Comparison of ENCODE assay signal across 29 cellular contexts in the genomic region with DNA sequence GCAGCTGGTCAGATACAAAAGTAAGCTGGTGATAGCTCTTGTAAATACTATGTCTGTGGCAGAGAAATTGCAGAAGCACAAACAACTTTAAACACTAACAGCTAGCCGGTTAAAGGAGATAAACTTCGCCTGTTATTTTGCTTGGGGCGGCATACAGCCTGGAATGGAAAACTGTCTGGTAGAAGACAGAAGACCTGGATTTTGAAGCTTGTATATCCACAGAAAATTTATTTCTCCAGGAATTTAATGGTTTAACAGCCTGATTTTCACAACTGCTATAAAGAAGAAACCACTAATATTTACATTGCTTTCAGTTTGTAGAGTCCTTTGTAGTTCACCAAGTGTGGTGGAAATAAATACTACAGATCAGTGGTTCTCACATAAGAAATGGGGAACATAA.
"Had no signal": no experiment of that assay in that cellular context is flagged by ENCODE, and none has a peak within 500 bp of the region (broad histone marks: within the 10 kb centered on the region; RNA-seq: fewer than 3 reads in every experiment).

No MANE protein-coding gene starts in this region.

- H3K4me1 ChIP-seq: adrenal gland had no signal

- H3K4me3 ChIP-seq: adrenal gland had no signal

- DNase-seq: activated B cell treated with CpG ODN at 0.5 μM for 24 hours; activated CD4-positive, alpha-beta memory T cell treated with anti-CD3 and anti-CD28 coated beads for 36 hours; activated CD4-positive, alpha-beta T cell treated with anti-CD3 and anti-CD28 coated beads for 4 hours; activated CD4-positive, alpha-beta T cell treated with anti-CD3 and anti-CD28 coated beads, Interleukin-2, amount 50 U/mL, for 1 hour; activated CD4-positive, CD25-positive, alpha-beta regulatory T cell treated with anti-CD3 and anti-CD28 coated beads, Interleukin-2, amount 50 U/mL, for 72 hours; activated CD8-positive, alpha-beta memory T cell treated with anti-CD3 and anti-CD28 coated beads, Interleukin-2, amount 50 U/mL, for 4 hours; activated gamma-delta T cell treated with Interleukin-2 at 50 U/mL for 16 hours; activated naive CD4-positive, alpha-beta T cell treated with anti-CD3 and anti-CD28 coated beads for 36 hours; activated T-cell treated with anti-CD3 and anti-CD28 coated beads for 4 hours; activated T-cell treated with anti-CD3 and anti-CD28 coated beads, Interleukin-2, amount 50 U/mL, for 4 hours; adrenal gland; caudate nucleus; MM.1S; MV-4-11; NCI-H1092; NCI-H1436 treated with DMSO at 0.1 percent for 48 hours; NCI-H1694 treated with DMSO at 0.1 percent for 48 hours; NCI-H2029; NCI-H345; NCI-H524 treated with DMSO at 0.1 percent for 48 hours; NK-92 treated with Interleukin-12 subunit alpha and Interleukin-12 subunit beta, amount 100 ng/mL, for 24 hours; Right ventricle myocardium superior; SW 1271; T-helper 1 cell; T-helper 2 cell; T-helper 9 cell had no signal

- H3K27ac ChIP-seq: adrenal gland, KMS-11, VCaP had no signal

- H3K9me3 ChIP-seq: adrenal gland had no signal

- H3K36me3 ChIP-seq: adrenal gland had no signal

- H3K4me2 ChIP-seq: KMS-11 had no signal

- H3K9ac ChIP-seq: KMS-11 had no signal

- H3K27me3 ChIP-seq: adrenal gland had no signal

- ATAC-seq: activated naive CD4-positive, alpha-beta T cell treated with anti-CD3 and anti-CD28 coated beads, Interleukin-2, amount 50 U/mL, for 72 hours; activated T-cell treated with anti-CD3 and anti-CD28 coated beads, Interleukin-2, amount 50 U/mL, for 4 hours had no signal
